13 cellular contexts compared by ENCODE assay signal in genomic region chr17:63751806-63752205, GRCh38. TPM values are rescaled to one million over a fixed set of nuclear protein-coding genes. Genes with fewer than 3 reads are reported as not detected.
DNase-seq lines count a peak whose midpoint lies in the region.
"Had no signal": no experiment of that assay in that cellular context is flagged by ENCODE, and none has a peak within 500 bp of the region (broad histone marks: within the 10 kb centered on the region; RNA-seq: fewer than 3 reads in every experiment).

No MANE protein-coding gene starts in this region.

- POLR2A ChIA-PET in CD4-positive, alpha-beta memory T cell (lab: Charles Lee; ENCODE audit: partially characterized antibody), result interaction anchor here (0.8 to 1.8 kb wide), 4 partner anchors 9 to 81 kb away, joined by 4 to 11 read pairs (median 6); partner anchors contain the start of gene STRADA
- POLR2A ChIA-PET in activated CD4-positive, alpha-beta memory T cell treated with anti-CD3 and anti-CD28 coated beads, Interleukin-2, amount 10 ng/mL, durations not matched to agents 7 days and 5 days (lab: Charles Lee), result interaction anchor here (0.7 to 4.3 kb wide), 6 partner anchors 9 to 55 kb away, joined by 3 to 36 read pairs (median 8); partner anchors contain the start of genes CCDC47 and DDX42

- H3K4me3 ChIP-seq in CD4-positive, alpha-beta memory T cell (ENCODE audit: low read length in 2 of 2), result no peak overlapping the region
- H3K4me3 ChIP-seq in Karpas-422 (ENCODE audit: low read length), result no peak overlapping the region
- H3K4me3 ChIP-seq: esophagus squamous epithelium had no signal

- peaks cover 35 to 58% of the 10 kb centered on the region in 2 donors for H3K36me3 Mint-ChIP-seq in CD4-positive, alpha-beta memory T cell
- peaks cover 55% of the 10 kb centered on the region for H3K36me3 Mint-ChIP-seq in activated CD4-positive, alpha-beta memory T cell treated with anti-CD3 and anti-CD28 coated beads, Interleukin-2, amount 10 ng/mL, durations not matched to agents 7 days and 5 days (ENCODE audit: low read depth)

- DNase-seq in CD4-positive, alpha-beta memory T cell, result peak in 4 of 5 donors; percentile 10 to 25 (median 18)
- DNase-seq in KBM-7, result peak; percentile 84
- peak; percentile 33 for DNase-seq in activated CD4-positive, alpha-beta memory T cell treated with anti-CD3 and anti-CD28 coated beads, Interleukin-2, amount 10 ng/mL, durations not matched to agents 7 days and 5 days
- DNase-seq in medulla oblongata (ENCODE audit: extremely low spot score), result peak; percentile 70
- no peak for DNase-seq in cerebellar nuclear complex (lab: John Stamatoyannopoulos, UW)
- no peak for DNase-seq in NCI-H446 (lab: John Stamatoyannopoulos, UW)
- no peak for DNase-seq in Karpas-422
- DNase-seq in NCI-H1092 treated with DMSO at 0.1 percent for 48 hours (lab: John Stamatoyannopoulos, UW), result no peak
- DNase-seq: esophagus squamous epithelium, KG1, NCI-H446 treated with DMSO at 0.1 percent for 48 hours, SHP77 had no signal

- no peaks in the 10 kb centered on the region for H4K20me1 ChIP-seq in Karpas-422 (ENCODE audit: insufficient read depth, low read depth, low read length)

- peaks cover 10% of the 10 kb centered on the region for H3K4me1 ChIP-seq in CD4-positive, alpha-beta memory T cell (ENCODE audit: insufficient read depth, low read length)
- no peaks in the 10 kb centered on the region for H3K4me1 ChIP-seq in Karpas-422 (ENCODE audit: low read length)
- H3K4me1 ChIP-seq: esophagus squamous epithelium had no signal

- H3K9me3 Mint-ChIP-seq in CD4-positive, alpha-beta memory T cell, result no peaks in the 10 kb centered on the region
- H3K9me3 Mint-ChIP-seq in activated CD4-positive, alpha-beta memory T cell treated with anti-CD3 and anti-CD28 coated beads, Interleukin-2, amount 10 ng/mL, durations not matched to agents 7 days and 5 days, result no peaks in the 10 kb centered on the region
- H3K9me3 Mint-ChIP-seq: neural crest cell had no signal

- CTCF ChIA-PET in CD4-positive, alpha-beta memory T cell (lab: Charles Lee; ENCODE audit: partially characterized antibody), result interaction anchor here (1.1 to 1.2 kb wide), 3 partner anchors 16 to 20 kb away, joined by 3 read pairs; no protein-coding TSS in a partner anchor
- CTCF ChIA-PET in activated CD4-positive, alpha-beta memory T cell treated with anti-CD3 and anti-CD28 coated beads, Interleukin-2, amount 10 ng/mL, durations not matched to agents 7 days and 5 days (lab: Charles Lee), result interaction anchor here (1.0 to 2.1 kb wide), 2 partner anchors 9 to 10 kb away, joined by 5 to 12 read pairs; no protein-coding TSS in a partner anchor

- no peaks in the 10 kb centered on the region for H3K9me3 ChIP-seq in CD4-positive, alpha-beta memory T cell (ENCODE audit: control insufficient read depth in 1 of 2, low read length in 2 of 2)
- H3K9me3 ChIP-seq in Karpas-422 (ENCODE audit: low read length), result no peaks in the 10 kb centered on the region
- H3K9me3 ChIP-seq: esophagus squamous epithelium had no signal

- H3K79me2 ChIP-seq in Karpas-422 (ENCODE audit: low read length), result peaks cover 2% of the 10 kb centered on the region; the same call in 1 of the 2 replicates

- H2AFZ ChIP-seq in Karpas-422 (ENCODE audit: low read length), result no peak overlapping the region

- H3K4me3 Mint-ChIP-seq in CD4-positive, alpha-beta memory T cell, result peak overlapping the region; percentile 25 to 78 (median 61)
- peak overlapping the region; percentile 33 for H3K4me3 Mint-ChIP-seq in activated CD4-positive, alpha-beta memory T cell treated with anti-CD3 and anti-CD28 coated beads, Interleukin-2, amount 10 ng/mL, durations not matched to agents 7 days and 5 days
- H3K4me3 Mint-ChIP-seq: neural crest cell had no signal

- H3K27ac Mint-ChIP-seq in CD4-positive, alpha-beta memory T cell, result peak overlapping the region; percentile 69 to 93 (median 73)
- peak overlapping the region; percentile 75 for H3K27ac Mint-ChIP-seq in activated CD4-positive, alpha-beta memory T cell treated with anti-CD3 and anti-CD28 coated beads, Interleukin-2, amount 10 ng/mL, durations not matched to agents 7 days and 5 days

- in situ Hi-C loops in KBM-7 (cut with MboI; ENCODE audit: low pct_unique_long_range_greater_than_20kb, low sequenced_read_pairs), result no loop called here

- H3K9me2 ChIP-seq in Karpas-422 (replicated peaks; ENCODE audit: insufficient read depth, low read length), result no peaks in the 10 kb centered on the region

- no peak overlapping the region for H3K9ac ChIP-seq in Karpas-422 (ENCODE audit: low read length)

- no peaks in the 10 kb centered on the region for H3K27me3 Mint-ChIP-seq in CD4-positive, alpha-beta memory T cell
- H3K27me3 Mint-ChIP-seq in activated CD4-positive, alpha-beta memory T cell treated with anti-CD3 and anti-CD28 coated beads, Interleukin-2, amount 10 ng/mL, durations not matched to agents 7 days and 5 days, result no peaks in the 10 kb centered on the region

- no peaks in the 10 kb centered on the region for H3K27me3 ChIP-seq in CD4-positive, alpha-beta memory T cell (ENCODE audit: insufficient read depth, low read length)
- H3K27me3 ChIP-seq in Karpas-422 (ENCODE audit: low read length), result no peaks in the 10 kb centered on the region
- H3K27me3 ChIP-seq: esophagus squamous epithelium had no signal

- H3K27ac ChIP-seq in CD4-positive, alpha-beta memory T cell (ENCODE audit: low read depth, low read length), result peak overlapping the region; percentile 33
- H3K27ac ChIP-seq in Karpas-422 (ENCODE audit: low read length), result no peak overlapping the region
- H3K27ac ChIP-seq: esophagus squamous epithelium had no signal

- intact Hi-C loops in CD4-positive, alpha-beta memory T cell (cut with micrococcal nuclease), result loop anchor here (1.0 to 2.0 kb wide), 2 partner anchors 10 to 15 kb away; no protein-coding TSS in a partner anchor

- H3K36me3 ChIP-seq in CD4-positive, alpha-beta memory T cell (ENCODE audit: insufficient read depth, low read length), result peaks cover 32% of the 10 kb centered on the region
- H3K36me3 ChIP-seq in Karpas-422 (ENCODE audit: insufficient read depth, low read length), result peaks cover 59% of the 10 kb centered on the region

- H3K4me1 Mint-ChIP-seq in CD4-positive, alpha-beta memory T cell, result peaks cover 7 to 16% (median 8%) of the 10 kb centered on the region in 4 donors
- peaks cover 19% of the 10 kb centered on the region for H3K4me1 Mint-ChIP-seq in activated CD4-positive, alpha-beta memory T cell treated with anti-CD3 and anti-CD28 coated beads, Interleukin-2, amount 10 ng/mL, durations not matched to agents 7 days and 5 days
- H3K4me1 Mint-ChIP-seq: neural crest cell had no signal

- H3K4me2 ChIP-seq in Karpas-422 (ENCODE audit: low read depth, low read length, poor library complexity, severe bottlenecking), result no peak overlapping the region

RNA-seq across cellular contexts. Expression of gene STRADA, which starts 10.2 kb away (rescaled TPM):
- 10 to 100 TPM; 55.6 to 58.3 TPM for total RNA-seq in CD4-positive, alpha-beta memory T cell
- 10 to 100 TPM; 20.0 to 21.3 TPM for polyA plus RNA-seq in CD4-positive, alpha-beta memory T cell
- total RNA-seq in activated CD4-positive, alpha-beta memory T cell treated with anti-CD3 and anti-CD28 coated beads, Interleukin-2, amount 10 ng/mL, durations not matched to agents 7 days and 5 days, result 10 to 100 TPM; 53.1 to 59.4 TPM
- total RNA-seq in Karpas-422 (2014; rRNA removed; shearing (Covaris generic); ENCODE audit: low replicate concordance), result 25.8 and 27.5 TPM in 2 replicates

RNA-seq across cellular contexts. Expression of gene CCDC47, which starts 21.6 kb away (rescaled TPM):
- 10 to 100 TPM; 36.7 to 39.0 TPM for total RNA-seq in CD4-positive, alpha-beta memory T cell
- polyA plus RNA-seq in CD4-positive, alpha-beta memory T cell, result 10 to 100 TPM; 31.3 to 46.9 TPM
- 10 to 100 TPM; 56.7 to 57.9 TPM for total RNA-seq in activated CD4-positive, alpha-beta memory T cell treated with anti-CD3 and anti-CD28 coated beads, Interleukin-2, amount 10 ng/mL, durations not matched to agents 7 days and 5 days
- 28.0 and 35.9 TPM in 2 replicates for total RNA-seq in Karpas-422 (2014; rRNA removed; shearing (Covaris generic); ENCODE audit: low replicate concordance)

RNA-seq across cellular contexts. Expression of gene DDX42, which starts 22.2 kb away (rescaled TPM):
- 100 to 1,000 TPM; 174 to 183 TPM for total RNA-seq in CD4-positive, alpha-beta memory T cell
- polyA plus RNA-seq in CD4-positive, alpha-beta memory T cell, result 10 to 100 TPM in 1 of 2 donors, 1 to 10 TPM in 1; 6.9 to 18.4 TPM
- total RNA-seq in activated CD4-positive, alpha-beta memory T cell treated with anti-CD3 and anti-CD28 coated beads, Interleukin-2, amount 10 ng/mL, durations not matched to agents 7 days and 5 days, result 100 to 1,000 TPM; 113 to 118 TPM
- total RNA-seq in Karpas-422 (2014; rRNA removed; shearing (Covaris generic); ENCODE audit: low replicate concordance), result 76.5 and 77.6 TPM in 2 replicates

RNA-seq across cellular contexts. Expression of gene LIMD2, which starts 51.9 kb away (rescaled TPM):
- total RNA-seq in CD4-positive, alpha-beta memory T cell, result 100 to 1,000 TPM; 724 to 755 TPM
- polyA plus RNA-seq in CD4-positive, alpha-beta memory T cell, result 100 to 1,000 TPM; 347 to 569 TPM
- total RNA-seq in activated CD4-positive, alpha-beta memory T cell treated with anti-CD3 and anti-CD28 coated beads, Interleukin-2, amount 10 ng/mL, durations not matched to agents 7 days and 5 days, result 100 to 1,000 TPM; 394 to 401 TPM
- 200 and 538 TPM in 2 replicates for total RNA-seq in Karpas-422 (2014; rRNA removed; shearing (Covaris generic); ENCODE audit: low replicate concordance)

Comparison
In these comparisons a context has a peak if more than half of its experiments do, and no peak if none do; other contexts are left out.
1. DNase-seq: peak in CD4-positive, alpha-beta memory T cell (4 of 5), KBM-7 (single experiment), activated CD4-positive, alpha-beta memory T cell treated with anti-CD3 and anti-CD28 coated beads, Interleukin-2, amount 10 ng/mL, durations not matched to agents 7 days and 5 days (single experiment) and medulla oblongata (single experiment); none in cerebellar nuclear complex (0 of 2), NCI-H446 (0 of 2), Karpas-422 (single experiment) and NCI-H1092 treated with DMSO at 0.1 percent for 48 hours (single experiment).